Comparison of ENCODE assay signal across 18 cellular contexts in the genomic region with DNA sequence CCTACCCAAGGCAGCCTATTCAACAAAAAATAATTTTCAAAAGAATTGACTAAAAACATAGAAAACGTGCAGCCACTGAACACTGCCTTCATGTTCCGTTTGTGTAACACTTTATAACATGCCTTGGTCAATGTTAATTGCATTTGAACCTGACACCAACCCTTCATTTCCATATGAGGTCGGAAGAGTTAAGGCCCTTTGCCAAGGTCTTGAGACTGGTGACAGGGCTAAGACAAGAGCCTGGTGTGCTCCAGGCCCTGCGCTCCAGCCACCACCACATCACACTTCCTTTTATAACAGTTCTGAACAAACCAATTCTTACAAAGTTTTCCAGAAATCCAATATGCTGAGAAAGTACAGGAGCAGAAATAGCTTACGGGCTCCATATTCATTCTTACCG. TPM values are rescaled to one million over a fixed set of nuclear protein-coding genes. Genes with fewer than 3 reads are reported as not detected.
DNase-seq lines count a peak whose midpoint lies in the region; ATAC-seq, FAIRE-seq and TF ChIP-seq lines count a peak whose summit lies in the region.
"Had no signal": no experiment of that assay in that cellular context is flagged by ENCODE, and none has a peak within 500 bp of the region (broad histone marks: within the 10 kb centered on the region; RNA-seq: fewer than 3 reads in every experiment).

No MANE protein-coding gene starts in this region.

- H2AFZ ChIP-seq in Karpas-422 (ENCODE audit: low read length) = no peak overlapping the region

- H3K27ac Mint-ChIP-seq in CD4-positive, alpha-beta T cell = peak overlapping the region; percentile 31
- H3K27ac Mint-ChIP-seq in chondrocyte (ENCODE audit: unreplicated experiment) = peak overlapping the region; percentile 62
- H3K27ac Mint-ChIP-seq in osteocyte (ENCODE audit: unreplicated experiment) = peak overlapping the region; percentile 88

- 82 to 83% methylated on average over 6 of the region's 6 CpGs for WGBS in thyroid gland, 2 donors

- peaks cover 67% of the 10 kb centered on the region for H3K4me1 Mint-ChIP-seq in CD4-positive, alpha-beta T cell (ENCODE audit: low read depth)
- H3K4me1 Mint-ChIP-seq in chondrocyte (ENCODE audit: low read depth) (peaks cover 68% of the 10 kb centered on the region), osteocyte (ENCODE audit: unreplicated experiment) (peaks cover 74% of the 10 kb centered on the region)

- H3K27ac ChIP-seq in CD4-positive, alpha-beta T cell (ENCODE audit: low read depth, low read length) = no peak overlapping the region
- no peak overlapping the region for H3K27ac ChIP-seq in Karpas-422 (ENCODE audit: low read length)
- H3K27ac ChIP-seq in thyroid gland = no peak overlapping the region

- TF ChIP-seq POLR2A in GM12892 (IDR thresholded peaks at IDR 0.05; ENCODE audit: low read depth, low read length) = no peak
- TF ChIP-seq POLR2A in thyroid gland (IDR thresholded peaks at IDR 0.05) = no peak

- H3K27me3 ChIP-seq in CD4-positive, alpha-beta T cell (ENCODE audit: control insufficient read depth, insufficient read depth, low read length) = no peaks in the 10 kb centered on the region
- H3K27me3 ChIP-seq in Karpas-422 (ENCODE audit: low read length) (no peaks in the 10 kb centered on the region), thyroid gland (no peaks in the 10 kb centered on the region)
- H3K27me3 ChIP-seq: BE2C had no signal

- ATAC-seq in CD4-positive, alpha-beta T cell (ENCODE audit: poor library complexity) = no peak
- ATAC-seq in GM18867 (IDR thresholded peaks at IDR 0.05; ENCODE audit: unreplicated experiment) = no peak

- intact Hi-C loops in CD4-positive, alpha-beta T cell (cut with DNase I, micrococcal nuclease) = loop anchor here in 1 of 2 experiments (2.0 to 5.0 kb wide), 2 partner anchors 61 to 63 kb away; a partner anchor contains a TSS
- intact Hi-C loops in thyroid gland (cut with DNase I) = loop anchor here (5.0 to 10.0 kb wide), 2 partner anchors 89 to 182 kb away; a partner anchor contains a TSS

- H3K4me3 ChIP-seq in Karpas-422 (ENCODE audit: low read length) (no peak overlapping the region), thyroid gland (replicated peaks in 1 of 3) (no peak overlapping the region)

- H3K9me3 ChIP-seq in CD4-positive, alpha-beta T cell (ENCODE audit: control insufficient read depth, low read length) = no peaks in the 10 kb centered on the region
- H3K9me3 ChIP-seq in Karpas-422 (ENCODE audit: low read length) = no peaks in the 10 kb centered on the region
- H3K9me3 ChIP-seq in thyroid gland = no peaks in the 10 kb centered on the region
- H3K9me3 ChIP-seq: BE2C had no signal

- POLR2A ChIA-PET in CD4-positive, alpha-beta T cell (lab: Charles Lee) = interaction anchor here (0.9 kb wide), 1 partner anchor 14 kb away, joined by 3 read pairs; no protein-coding TSS in a partner anchor

- H4K20me1 ChIP-seq in Karpas-422 (ENCODE audit: insufficient read depth, low read depth, low read length) = no peaks in the 10 kb centered on the region; the same call in 1 of the 2 replicates

- peaks cover 49% of the 10 kb centered on the region for H3K79me2 ChIP-seq in Karpas-422 (ENCODE audit: low read length)

- no peak overlapping the region for H3K9ac ChIP-seq in Karpas-422 (ENCODE audit: low read length)

- no peak overlapping the region for H3K4me2 ChIP-seq in Karpas-422 (ENCODE audit: low read depth, low read length, poor library complexity, severe bottlenecking)

- FAIRE-seq in GM12892 (lab: Jason Lieb, UNC) = no peak

- peaks cover 35% of the 10 kb centered on the region for H3K36me3 Mint-ChIP-seq in CD4-positive, alpha-beta T cell (ENCODE audit: low read depth)
- H3K36me3 Mint-ChIP-seq in chondrocyte (ENCODE audit: low read depth) (peaks cover 6% of the 10 kb centered on the region), osteocyte (ENCODE audit: unreplicated experiment) (peaks cover 15% of the 10 kb centered on the region)

- no peaks in the 10 kb centered on the region for H3K9me3 Mint-ChIP-seq in CD4-positive, alpha-beta T cell
- no peaks in the 10 kb centered on the region for H3K9me3 Mint-ChIP-seq in chondrocyte (ENCODE audit: low read depth)
- no peaks in the 10 kb centered on the region for H3K9me3 Mint-ChIP-seq in osteocyte (ENCODE audit: unreplicated experiment)

- H3K9me2 ChIP-seq in Karpas-422 (replicated peaks; ENCODE audit: insufficient read depth, low read length) = no peaks in the 10 kb centered on the region

- no peak for TF ChIP-seq CTCF in CD4-positive, alpha-beta T cell (IDR thresholded peaks at IDR 0.05)
- TF ChIP-seq CTCF in chondrocyte (IDR thresholded peaks at IDR 0.05) = no peak
- TF ChIP-seq CTCF in osteocyte (IDR thresholded peaks at IDR 0.05) = no peak
- TF ChIP-seq CTCF in thyroid gland (IDR thresholded peaks at IDR 0.05) = no peak

- CTCF ChIA-PET in CD4-positive, alpha-beta T cell (lab: Charles Lee) = no interaction called here

- H3K4me3 Mint-ChIP-seq in CD4-positive, alpha-beta T cell = peak overlapping the region; percentile 15
- H3K4me3 Mint-ChIP-seq in chondrocyte (ENCODE audit: unreplicated experiment) (peak overlapping the region; percentile 52), osteocyte (ENCODE audit: unreplicated experiment) (peak overlapping the region; percentile 56)

- H3K27me3 Mint-ChIP-seq in CD4-positive, alpha-beta T cell = no peaks in the 10 kb centered on the region
- H3K27me3 Mint-ChIP-seq in chondrocyte (ENCODE audit: low read depth) (no peaks in the 10 kb centered on the region), osteocyte (ENCODE audit: unreplicated experiment) (no peaks in the 10 kb centered on the region)

- peaks cover 40% of the 10 kb centered on the region for H3K4me1 ChIP-seq in Karpas-422 (ENCODE audit: low read length)
- peaks cover 16 to 30% of the 10 kb centered on the region in 2 donors for H3K4me1 ChIP-seq in thyroid gland
- H3K4me1 ChIP-seq: BE2C had no signal

- no peak for DNase-seq in CD4-positive, alpha-beta T cell
- peak; percentile 54 for DNase-seq in Karpas-422
- no peak for DNase-seq in chondrocyte (ENCODE audit: low spot score)
- DNase-seq in osteocyte (ENCODE audit: extremely low spot score, unreplicated experiment) = no peak
- DNase-seq in GM12892 (ENCODE audit: insufficient read length) = no peak
- no peak for DNase-seq in thyroid gland
- DNase-seq in dermis blood vessel endothelial cell = no peak
- DNase-seq: BE2C, DMS153, EL, HCEC 1CT, IMR-90, NCI-H146, NCI-H2227 treated with DMSO at 0.1 percent for 48 hours, NCI-H526 treated with DMSO at 0.1 percent for 48 hours, PC-3 had no signal

- peaks cover 12% of the 10 kb centered on the region; the same call in 1 of the 2 replicates for H3K36me3 ChIP-seq in Karpas-422 (ENCODE audit: insufficient read depth, low read length)
- peaks cover 0 to 3% of the 10 kb centered on the region in 2 donors for H3K36me3 ChIP-seq in thyroid gland

RNA-seq across cellular contexts. Expression of a gene that starts 4.2 kb away (rescaled TPM):
- 10 to 100 TPM; 69.6 to 72.8 TPM for total RNA-seq in CD4-positive, alpha-beta T cell
- total RNA-seq in Karpas-422 (2014; rRNA removed; shearing (Covaris generic); ENCODE audit: low replicate concordance) = 55.5 and 66.2 TPM in 2 replicates
- 32.6 to 47.0 TPM (median 36.9 TPM) in 3 replicates for total RNA-seq in chondrocyte
- 58.7 and 66.0 TPM in 2 replicates for total RNA-seq in osteocyte
- polyA plus RNA-seq in GM12892 (2012; ENCODE audit: missing spikeins) = 25.7 TPM
- total RNA-seq in thyroid gland = 10 to 100 TPM; 55.1 to 98.6 (median 57.4) TPM
- 40.6 and 52.2 TPM in 2 replicates for total RNA-seq in dermis blood vessel endothelial cell

RNA-seq across cellular contexts. Expression of a gene that starts 49.2 kb away (rescaled TPM):
- total RNA-seq in CD4-positive, alpha-beta T cell = not detected
- not detected in 2 replicates for total RNA-seq in Karpas-422 (2014; rRNA removed; shearing (Covaris generic); ENCODE audit: low replicate concordance)
- not detected in 3 replicates for total RNA-seq in chondrocyte
- total RNA-seq in osteocyte = not detected in 2 replicates
- polyA plus RNA-seq in GM12892 (2012; ENCODE audit: missing spikeins) = not detected
- total RNA-seq in thyroid gland = not detected
- total RNA-seq in dermis blood vessel endothelial cell = not detected in 2 replicates
- total RNA-seq: HT-29, IMR-90, PC-3 had no signal
- polyA plus RNA-seq: IMR-90 had no signal

Comparison
In these comparisons a context has a peak if more than half of its experiments do, and no peak if none do; other contexts are left out.
1. H3K27ac Mint-ChIP-seq: peak in every context shown above with its lines; median percentile 88 in osteocyte; 62 in chondrocyte; 31 in CD4-positive, alpha-beta T cell.